2 cellular contexts compared by ENCODE assay signal in the genomic region with DNA sequence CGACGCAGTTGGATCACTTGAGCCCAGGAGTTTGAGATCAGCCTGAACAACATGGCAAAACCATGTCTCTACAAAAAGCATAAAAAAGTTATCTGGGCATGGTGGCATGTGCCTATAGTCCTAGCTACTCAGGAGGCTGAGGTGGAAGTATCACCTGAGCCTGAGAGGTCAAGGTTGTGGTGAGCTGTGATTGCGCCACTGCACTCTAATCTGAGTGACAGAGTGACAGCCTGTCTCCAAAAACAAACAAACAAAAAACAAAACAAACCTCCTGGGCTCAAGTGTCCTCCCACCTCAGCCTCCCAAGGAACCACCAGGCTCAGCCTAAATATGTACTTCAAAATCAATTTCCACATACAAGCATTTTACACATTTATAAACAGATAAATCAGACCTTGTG.
A peak's percentile ranks its signal among the peaks of the same experiment; 100 is the strongest.
TF ChIP-seq lines count a peak whose summit lies in the region.

No MANE protein-coding gene starts in this region.

TF ChIP-seq in HepG2, 621 proteins besides CTCF, POLR2A, EP300 and RAD21 (continued from another document and continues in another):
- TF ChIP-seq, protein P1, sequence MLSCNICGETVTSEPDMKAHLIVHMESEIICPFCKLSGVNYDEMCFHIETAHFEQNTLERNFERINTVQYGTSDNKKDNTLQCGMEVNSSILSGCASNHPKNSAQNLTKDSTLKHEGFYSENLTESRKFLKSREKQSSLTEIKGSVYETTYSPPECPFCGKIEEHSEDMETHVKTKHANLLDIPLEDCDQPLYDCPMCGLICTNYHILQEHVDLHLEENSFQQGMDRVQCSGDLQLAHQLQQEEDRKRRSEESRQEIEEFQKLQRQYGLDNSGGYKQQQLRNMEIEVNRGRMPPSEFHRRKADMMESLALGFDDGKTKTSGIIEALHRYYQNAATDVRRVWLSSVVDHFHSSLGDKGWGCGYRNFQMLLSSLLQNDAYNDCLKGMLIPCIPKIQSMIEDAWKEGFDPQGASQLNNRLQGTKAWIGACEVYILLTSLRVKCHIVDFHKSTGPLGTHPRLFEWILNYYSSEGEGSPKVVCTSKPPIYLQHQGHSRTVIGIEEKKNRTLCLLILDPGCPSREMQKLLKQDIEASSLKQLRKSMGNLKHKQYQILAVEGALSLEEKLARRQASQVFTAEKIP (CRISPR knock-in tag; IDR thresholded peaks at IDR 0.05; ENCODE audit: borderline replicate concordance), result no peak
- TF ChIP-seq, protein P2, sequence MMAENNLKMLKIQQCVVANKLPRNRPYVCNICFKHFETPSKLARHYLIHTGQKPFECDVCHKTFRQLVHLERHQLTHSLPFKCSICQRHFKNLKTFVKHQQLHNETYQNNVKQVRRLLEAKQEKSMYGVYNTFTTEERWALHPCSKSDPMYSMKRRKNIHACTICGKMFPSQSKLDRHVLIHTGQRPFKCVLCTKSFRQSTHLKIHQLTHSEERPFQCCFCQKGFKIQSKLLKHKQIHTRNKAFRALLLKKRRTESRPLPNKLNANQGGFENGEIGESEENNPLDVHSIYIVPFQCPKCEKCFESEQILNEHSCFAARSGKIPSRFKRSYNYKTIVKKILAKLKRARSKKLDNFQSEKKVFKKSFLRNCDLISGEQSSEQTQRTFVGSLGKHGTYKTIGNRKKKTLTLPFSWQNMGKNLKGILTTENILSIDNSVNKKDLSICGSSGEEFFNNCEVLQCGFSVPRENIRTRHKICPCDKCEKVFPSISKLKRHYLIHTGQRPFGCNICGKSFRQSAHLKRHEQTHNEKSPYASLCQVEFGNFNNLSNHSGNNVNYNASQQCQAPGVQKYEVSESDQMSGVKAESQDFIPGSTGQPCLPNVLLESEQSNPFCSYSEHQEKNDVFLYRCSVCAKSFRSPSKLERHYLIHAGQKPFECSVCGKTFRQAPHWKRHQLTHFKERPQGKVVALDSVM (CRISPR knock-in tag; IDR thresholded peaks at IDR 0.05), result peak; percentile 82
- TF ChIP-seq NR2F6 (IDR thresholded peaks at IDR 0.05) (peak; percentile 83), NR2F6 (CRISPR knock-in tag; IDR thresholded peaks at IDR 0.05) (peak; percentile 85), GATAD2A (CRISPR knock-in tag; IDR thresholded peaks at IDR 0.05) (peak; percentile 72), PTBP1 (IDR thresholded peaks at IDR 0.05; ENCODE audit: low read depth, low read length, poor library complexity, severe bottlenecking) (no peak), ZNF709 (CRISPR knock-in tag; IDR thresholded peaks at IDR 0.05) (no peak), ZNF44 (CRISPR knock-in tag; IDR thresholded peaks at IDR 0.05) (no peak), SOX6 (IDR thresholded peaks at IDR 0.05) (no peak), SOX6 (CRISPR knock-in tag; IDR thresholded peaks at IDR 0.05) (0 out of 2 replicates have a peak, but pooled peaks have one; percentile 43), ARNT2 (CRISPR knock-in tag; IDR thresholded peaks at IDR 0.05; ENCODE audit: low read depth) (no peak), GTF3A (CRISPR knock-in tag; conservative IDR thresholded peaks at IDR 0.05) (no peak), TEAD3 (CRISPR knock-in tag; optimal IDR thresholded peaks at IDR 0.05; ENCODE audit: borderline replicate concordance) (no peak), ATRX (CRISPR knock-in tag; IDR thresholded peaks at IDR 0.05; ENCODE audit: borderline replicate concordance) (no peak), PAX8 (CRISPR knock-in tag; IDR thresholded peaks at IDR 0.05; ENCODE audit: borderline replicate concordance) (no peak), ZNF251 (CRISPR knock-in tag; IDR thresholded peaks at IDR 0.05) (no peak), ZMYM4 (CRISPR knock-in tag; IDR thresholded peaks at IDR 0.05) (peak; percentile 58; the same call in 1 of the 2 replicates), ZNF333 (CRISPR knock-in tag; IDR thresholded peaks at IDR 0.05; ENCODE audit: borderline replicate concordance) (no peak)
- TF ChIP-seq, protein P3, sequence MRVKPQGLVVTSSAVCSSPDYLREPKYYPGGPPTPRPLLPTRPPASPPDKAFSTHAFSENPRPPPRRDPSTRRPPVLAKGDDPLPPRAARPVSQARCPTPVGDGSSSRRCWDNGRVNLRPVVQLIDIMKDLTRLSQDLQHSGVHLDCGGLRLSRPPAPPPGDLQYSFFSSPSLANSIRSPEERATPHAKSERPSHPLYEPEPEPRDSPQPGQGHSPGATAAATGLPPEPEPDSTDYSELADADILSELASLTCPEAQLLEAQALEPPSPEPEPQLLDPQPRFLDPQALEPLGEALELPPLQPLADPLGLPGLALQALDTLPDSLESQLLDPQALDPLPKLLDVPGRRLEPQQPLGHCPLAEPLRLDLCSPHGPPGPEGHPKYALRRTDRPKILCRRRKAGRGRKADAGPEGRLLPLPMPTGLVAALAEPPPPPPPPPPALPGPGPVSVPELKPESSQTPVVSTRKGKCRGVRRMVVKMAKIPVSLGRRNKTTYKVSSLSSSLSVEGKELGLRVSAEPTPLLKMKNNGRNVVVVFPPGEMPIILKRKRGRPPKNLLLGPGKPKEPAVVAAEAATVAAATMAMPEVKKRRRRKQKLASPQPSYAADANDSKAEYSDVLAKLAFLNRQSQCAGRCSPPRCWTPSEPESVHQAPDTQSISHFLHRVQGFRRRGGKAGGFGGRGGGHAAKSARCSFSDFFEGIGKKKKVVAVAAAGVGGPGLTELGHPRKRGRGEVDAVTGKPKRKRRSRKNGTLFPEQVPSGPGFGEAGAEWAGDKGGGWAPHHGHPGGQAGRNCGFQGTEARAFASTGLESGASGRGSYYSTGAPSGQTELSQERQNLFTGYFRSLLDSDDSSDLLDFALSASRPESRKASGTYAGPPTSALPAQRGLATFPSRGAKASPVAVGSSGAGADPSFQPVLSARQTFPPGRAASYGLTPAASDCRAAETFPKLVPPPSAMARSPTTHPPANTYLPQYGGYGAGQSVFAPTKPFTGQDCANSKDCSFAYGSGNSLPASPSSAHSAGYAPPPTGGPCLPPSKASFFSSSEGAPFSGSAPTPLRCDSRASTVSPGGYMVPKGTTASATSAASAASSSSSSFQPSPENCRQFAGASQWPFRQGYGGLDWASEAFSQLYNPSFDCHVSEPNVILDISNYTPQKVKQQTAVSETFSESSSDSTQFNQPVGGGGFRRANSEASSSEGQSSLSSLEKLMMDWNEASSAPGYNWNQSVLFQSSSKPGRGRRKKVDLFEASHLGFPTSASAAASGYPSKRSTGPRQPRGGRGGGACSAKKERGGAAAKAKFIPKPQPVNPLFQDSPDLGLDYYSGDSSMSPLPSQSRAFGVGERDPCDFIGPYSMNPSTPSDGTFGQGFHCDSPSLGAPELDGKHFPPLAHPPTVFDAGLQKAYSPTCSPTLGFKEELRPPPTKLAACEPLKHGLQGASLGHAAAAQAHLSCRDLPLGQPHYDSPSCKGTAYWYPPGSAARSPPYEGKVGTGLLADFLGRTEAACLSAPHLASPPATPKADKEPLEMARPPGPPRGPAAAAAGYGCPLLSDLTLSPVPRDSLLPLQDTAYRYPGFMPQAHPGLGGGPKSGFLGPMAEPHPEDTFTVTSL (CRISPR knock-in tag; IDR thresholded peaks at IDR 0.05; ENCODE audit: borderline replicate concordance), result peak; percentile 42; the same call in 1 of the 2 replicates

TF ChIP-seq in K562, 482 proteins besides CTCF, POLR2A, EP300 and RAD21 (continued from another document):
- TF ChIP-seq, protein P4, sequence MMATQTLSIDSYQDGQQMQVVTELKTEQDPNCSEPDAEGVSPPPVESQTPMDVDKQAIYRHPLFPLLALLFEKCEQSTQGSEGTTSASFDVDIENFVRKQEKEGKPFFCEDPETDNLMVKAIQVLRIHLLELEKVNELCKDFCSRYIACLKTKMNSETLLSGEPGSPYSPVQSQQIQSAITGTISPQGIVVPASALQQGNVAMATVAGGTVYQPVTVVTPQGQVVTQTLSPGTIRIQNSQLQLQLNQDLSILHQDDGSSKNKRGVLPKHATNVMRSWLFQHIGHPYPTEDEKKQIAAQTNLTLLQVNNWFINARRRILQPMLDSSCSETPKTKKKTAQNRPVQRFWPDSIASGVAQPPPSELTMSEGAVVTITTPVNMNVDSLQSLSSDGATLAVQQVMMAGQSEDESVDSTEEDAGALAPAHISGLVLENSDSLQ (IDR thresholded peaks at IDR 0.05), result peak; percentile 35; the same call in 1 of the 2 replicates
